26 cellular contexts compared by ENCODE assay signal in the genomic region with DNA sequence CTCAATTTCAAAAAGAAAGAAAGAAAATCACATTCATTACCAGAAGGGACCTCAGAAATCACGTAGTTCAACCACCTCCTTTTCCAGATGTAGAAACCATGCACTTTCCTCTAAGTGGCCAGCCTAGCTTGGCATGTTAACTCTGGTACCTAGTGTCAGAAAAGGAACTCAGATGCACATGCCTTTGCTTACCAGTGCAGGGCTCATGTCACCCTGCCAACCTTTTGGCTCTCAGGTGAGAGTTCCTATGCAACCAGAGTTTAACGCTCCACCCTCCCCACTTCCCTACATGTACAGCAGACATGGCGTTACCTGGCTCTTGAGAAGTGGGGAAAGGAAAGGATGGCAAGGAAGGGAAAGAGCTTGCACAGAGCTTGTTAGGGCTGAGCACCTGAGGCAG. TPM values are rescaled to one million over a fixed set of nuclear protein-coding genes. Genes with fewer than 3 reads are reported as not detected.
"Had no signal": no experiment of that assay in that cellular context is flagged by ENCODE, and none has a peak within 500 bp of the region (broad histone marks: within the 10 kb centered on the region; RNA-seq: fewer than 3 reads in every experiment).

No MANE protein-coding gene starts in this region.

- H3K4me1 Mint-ChIP-seq: nephron had no signal

- H3K9me3 ChIP-seq: breast epithelium, colonic mucosa, esophagus muscularis mucosa, heart left ventricle, thoracic aorta, upper lobe of left lung had no signal

- H3K27me3 ChIP-seq: breast epithelium, colonic mucosa, upper lobe of left lung had no signal

- H3K27ac Mint-ChIP-seq: activated CD4-positive, alpha-beta memory T cell treated with anti-CD3 and anti-CD28 coated beads, Interleukin-2, amount 10 ng/mL, durations not matched to agents 7 days and 5 days; activated naive CD4-positive, alpha-beta T cell treated with anti-CD3 and anti-CD28 coated beads for 36 hours; activated naive CD8-positive, alpha-beta T cell treated with anti-CD3 and anti-CD28 coated beads, Interleukin-2, amount 10 ng/mL, durations not matched to agents 7 days and 5 days; activated T-cell treated with anti-CD3 and anti-CD28 coated beads, Interleukin-2, amount 50 U/mL, for 72 hours; effector memory CD8-positive, alpha-beta T cell had no signal

- H3K9me3 Mint-ChIP-seq: activated CD4-positive, alpha-beta memory T cell treated with anti-CD3 and anti-CD28 coated beads, Interleukin-2, amount 10 ng/mL, durations not matched to agents 7 days and 5 days; activated naive CD4-positive, alpha-beta T cell treated with anti-CD3 and anti-CD28 coated beads for 36 hours; activated naive CD8-positive, alpha-beta T cell treated with anti-CD3 and anti-CD28 coated beads, Interleukin-2, amount 10 ng/mL, durations not matched to agents 7 days and 5 days; activated T-cell treated with anti-CD3 and anti-CD28 coated beads, Interleukin-2, amount 50 U/mL, for 72 hours; effector memory CD8-positive, alpha-beta T cell; nephron had no signal

- FAIRE-seq: islet of Langerhans had no signal

- H3K4me3 Mint-ChIP-seq: activated CD4-positive, alpha-beta memory T cell treated with anti-CD3 and anti-CD28 coated beads, Interleukin-2, amount 10 ng/mL, durations not matched to agents 7 days and 5 days; activated naive CD4-positive, alpha-beta T cell treated with anti-CD3 and anti-CD28 coated beads for 36 hours; activated naive CD8-positive, alpha-beta T cell treated with anti-CD3 and anti-CD28 coated beads, Interleukin-2, amount 10 ng/mL, durations not matched to agents 7 days and 5 days; activated T-cell treated with anti-CD3 and anti-CD28 coated beads, Interleukin-2, amount 50 U/mL, for 72 hours; effector memory CD8-positive, alpha-beta T cell; nephron had no signal

- DNase-seq: activated CD4-positive, alpha-beta memory T cell treated with anti-CD3 and anti-CD28 coated beads, Interleukin-2, amount 10 ng/mL, durations not matched to agents 7 days and 5 days; activated CD4-positive, alpha-beta T cell treated with anti-CD3 and anti-CD28 coated beads for 48 hours; activated CD4-positive, CD25-positive, alpha-beta regulatory T cell; activated effector memory CD4-positive, alpha-beta T cell treated with Interleukin-2 at 50 U/mL for 16 hours; activated naive CD4-positive, alpha-beta T cell treated with anti-CD3 and anti-CD28 coated beads for 36 hours; activated naive CD8-positive, alpha-beta T cell treated with anti-CD3 and anti-CD28 coated beads, Interleukin-2, amount 10 ng/mL, durations not matched to agents 7 days and 5 days; activated T-cell treated with anti-CD3 and anti-CD28 coated beads, Interleukin-2, amount 50 U/mL, for 72 hours; colonic mucosa; dorsolateral prefrontal cortex; effector memory CD8-positive, alpha-beta T cell; heart left ventricle; left ventricle myocardium superior; posterior cingulate gyrus; retina; stimulated activated CD4-positive, alpha-beta T cell treated with anti-CD3 and anti-CD28 coated beads, Interleukin-4, amount 100 ng/mL, for 1 hour; stimulated activated naive CD4-positive, alpha-beta T cell; T-helper 1 cell; upper lobe of left lung had no signal

- H3K4me3 ChIP-seq: breast epithelium, colonic mucosa, dorsolateral prefrontal cortex, esophagus muscularis mucosa, heart left ventricle, thoracic aorta, upper lobe of left lung had no signal

- H3K36me3 ChIP-seq: breast epithelium, colonic mucosa, thoracic aorta had no signal

- H3K4me1 ChIP-seq: breast epithelium, colonic mucosa, heart left ventricle, upper lobe of left lung had no signal

- ATAC-seq: activated T-cell treated with anti-CD3 and anti-CD28 coated beads, Interleukin-2, amount 50 U/mL, for 72 hours; effector memory CD8-positive, alpha-beta T cell; heart left ventricle; left ventricle myocardium superior had no signal

- H3K27ac ChIP-seq: breast epithelium, colonic mucosa, dorsolateral prefrontal cortex, esophagus muscularis mucosa, heart left ventricle, thoracic aorta, upper lobe of left lung had no signal

RNA-seq across cellular contexts. Expression of a gene that starts 16.3 kb away (rescaled TPM):
- total RNA-seq: activated naive CD8-positive, alpha-beta T cell treated with anti-CD3 and anti-CD28 coated beads, Interleukin-2, amount 10 ng/mL, durations not matched to agents 7 days and 5 days; breast epithelium; esophagus muscularis mucosa; heart left ventricle; left ventricle myocardium superior; mammary epithelial cell; mononuclear cell; myocyte; thoracic aorta; upper lobe of left lung had no signal
- polyA plus RNA-seq: heart left ventricle, mammary epithelial cell had no signal
